Comparison of ENCODE assay signal across 19 cellular contexts in the genomic region with DNA sequence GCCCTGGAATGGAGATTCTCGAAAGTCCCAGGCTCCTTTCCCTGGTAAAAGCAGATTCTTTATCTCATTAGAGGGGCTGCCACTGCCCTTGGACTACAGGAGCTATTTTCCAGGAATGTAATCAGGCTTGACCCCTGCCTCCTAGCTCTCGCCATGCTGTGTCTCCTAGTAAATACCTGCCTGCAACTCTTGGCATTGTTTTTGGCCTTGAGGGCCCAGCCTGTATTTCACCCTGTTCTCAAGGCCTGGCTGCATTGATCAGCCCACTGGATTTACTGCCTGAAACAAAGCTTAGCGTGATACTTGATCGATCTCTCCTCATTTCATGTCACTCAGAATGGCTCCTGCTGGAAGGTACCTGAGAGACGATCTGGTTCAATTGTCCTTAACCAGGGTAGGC.
DNase-seq lines count a peak whose midpoint lies in the region; ATAC-seq, FAIRE-seq and TF ChIP-seq lines count a peak whose summit lies in the region.
"Had no signal": no experiment of that assay in that cellular context is flagged by ENCODE, and none has a peak within 500 bp of the region (broad histone marks: within the 10 kb centered on the region; RNA-seq: fewer than 3 reads in every experiment).

No MANE protein-coding gene starts in this region.

- H3K56ac ChIP-seq in H1 (replicated peaks; ENCODE audit: insufficient read length, low read depth, low read length): no peak overlapping the region

- H3K27ac ChIP-seq in right atrium auricular region: peak overlapping the region; percentile 58 to 77
- H3K27ac ChIP-seq in H1 (ENCODE audit: low read depth, low read length): no peak overlapping the region
- peak overlapping the region in 3 of 4 donors; percentile 1 to 74 (median 71) for H3K27ac ChIP-seq in sigmoid colon
- no peak overlapping the region for H3K27ac ChIP-seq in effector memory CD4-positive, alpha-beta T cell (ENCODE audit: insufficient read depth, low read length, poor library complexity, severe bottlenecking)

- intact Hi-C loops in left ventricle myocardium superior (cut with micrococcal nuclease) (no loop called here), sigmoid colon (cut with DNase I) (no loop called here)

- no peak for TF ChIP-seq RAD21 in H1 (IDR thresholded peaks at IDR 0.05 in 1 of 2, conservative IDR thresholded peaks at IDR 0.05 in 1 of 2; ENCODE audit: low read depth in 2 of 2, low read length in 2 of 2)

- FAIRE-seq in H1 (lab: Jason Lieb, UNC): no peak
- FAIRE-seq: D721Med, G401.6, GM12891, H54, HepG2, HTR-8/SVneo had no signal

- no peak overlapping the region for H3K14ac ChIP-seq in H1 (ENCODE audit: insufficient read length)

- H2BK120ac ChIP-seq in H1 (replicated peaks; ENCODE audit: low read depth, low read length): no peak overlapping the region

- no peak for TF ChIP-seq CTCF in right atrium auricular region (IDR thresholded peaks at IDR 0.05)
- no peak for TF ChIP-seq CTCF in H1 (IDR thresholded peaks at IDR 0.05; ENCODE audit: control extremely low read depth in 1 of 3, insufficient read depth in 1 of 3, low read depth in 1 of 3, low read length in 3 of 3)
- TF ChIP-seq CTCF in sigmoid colon (IDR thresholded peaks at IDR 0.05): no peak

- no peak overlapping the region for H2AFZ ChIP-seq in H1 (ENCODE audit: low read length)

- no peak overlapping the region for H4K5ac ChIP-seq in H1 (ENCODE audit: insufficient read length, low read depth, low read length)

- no peak overlapping the region for H2BK5ac ChIP-seq in H1 (ENCODE audit: low read depth, low read length)

- TF ChIP-seq EP300 in H1 (IDR thresholded peaks at IDR 0.05; ENCODE audit: borderline replicate concordance in 1 of 2, low read depth in 2 of 2, low read length in 2 of 2) (no peak), sigmoid colon (IDR thresholded peaks at IDR 0.05) (no peak)

- H4K20me1 ChIP-seq in H1 (replicated peaks in 1 of 2; ENCODE audit: control insufficient read depth in 1 of 2, insufficient read depth in 2 of 2, low read length in 2 of 2): no peaks in the 10 kb centered on the region

- H3K9ac ChIP-seq in H1 (replicated peaks in 1 of 4; ENCODE audit: extremely low read depth in 1 of 4, low read depth in 3 of 4, low read length in 3 of 4): no peak overlapping the region

- no peak overlapping the region for H2BK20ac ChIP-seq in H1 (ENCODE audit: low read length)

- no peak for TF ChIP-seq POLR2A in H1 (IDR thresholded peaks at IDR 0.05; ENCODE audit: control extremely low read depth in 1 of 2, low read depth in 2 of 2, low read length in 2 of 2)
- TF ChIP-seq POLR2A in sigmoid colon (IDR thresholded peaks at IDR 0.05): no peak

- CTCF ChIA-PET in H1 (lab: Charles Lee; ENCODE audit: partially characterized antibody): interaction anchor here (0.7 to 2.8 kb wide), 9 partner anchors 8 to 268 kb away, joined by 3 to 15 read pairs (median 4); no protein-coding TSS in a partner anchor

- H3K36me3 ChIP-seq in right atrium auricular region (no peaks in the 10 kb centered on the region), H1 (ENCODE audit: control insufficient read depth in 2 of 4, insufficient read depth in 4 of 4, low read length in 3 of 4) (no peaks in the 10 kb centered on the region), sigmoid colon (no peaks in the 10 kb centered on the region)
- H3K36me3 ChIP-seq in effector memory CD4-positive, alpha-beta T cell (ENCODE audit: control insufficient read depth, insufficient read depth, low read length): no peaks in the 10 kb centered on the region

- no peak overlapping the region for H4K91ac ChIP-seq in H1 (replicated peaks; ENCODE audit: insufficient read length, low read length)

- H3K9me3 ChIP-seq in right atrium auricular region (no peaks in the 10 kb centered on the region), H1 (ENCODE audit: insufficient read depth in 2 of 2, low read depth in 1 of 2, low read length in 1 of 2) (no peaks in the 10 kb centered on the region), sigmoid colon (no peaks in the 10 kb centered on the region)
- no peaks in the 10 kb centered on the region for H3K9me3 ChIP-seq in effector memory CD4-positive, alpha-beta T cell (ENCODE audit: control insufficient read depth, low read length)

- ATAC-seq in left ventricle myocardium superior (no peak), HG02571 (IDR thresholded peaks at IDR 0.05; ENCODE audit: unreplicated experiment) (no peak), HG02840 (IDR thresholded peaks at IDR 0.05; ENCODE audit: low FRiP score, unreplicated experiment) (no peak)
- ATAC-seq: CD8-positive, alpha-beta T cell; HCT116; HepG2 had no signal

- H3K18ac ChIP-seq in H1 (ENCODE audit: extremely low read depth, low read length): no peak overlapping the region

- H3K4me1 ChIP-seq in right atrium auricular region: peaks cover 0 to 51% of the 10 kb centered on the region in 2 donors
- H3K4me1 ChIP-seq in H1 (replicated peaks in 1 of 4; ENCODE audit: control insufficient read depth in 3 of 4, insufficient read depth in 4 of 4, low read length in 3 of 4): 0 out of 7 replicates have a peak, but pooled peaks cover 0 to 2% (median 0%) of the 10 kb centered on the region in 4 experiments
- H3K4me1 ChIP-seq in sigmoid colon: peaks cover 0 to 70% (median 42%) of the 10 kb centered on the region in 4 donors
- no peaks in the 10 kb centered on the region for H3K4me1 ChIP-seq in effector memory CD4-positive, alpha-beta T cell (ENCODE audit: control insufficient read depth, insufficient read depth, low read length, poor library complexity, severe bottlenecking)

- H3K79me1 ChIP-seq in H1 (ENCODE audit: low read depth, low read length): no peaks in the 10 kb centered on the region; the same call in 1 of the 2 replicates

- no peak overlapping the region for H2AK5ac ChIP-seq in H1 (ENCODE audit: low read depth, low read length)

- no peaks in the 10 kb centered on the region for H3K23me2 ChIP-seq in H1 (ENCODE audit: low read depth, low read length)

- DNase-seq in right atrium auricular region (ENCODE audit: low spot score) (no peak), left ventricle myocardium superior (no peak), H1 (ENCODE audit: low read depth in 1 of 2, low spot score in 2 of 2) (no peak), sigmoid colon (no peak)
- DNase-seq in effector memory CD4-positive, alpha-beta T cell: no peak
- DNase-seq: ACHN; CD8-positive, alpha-beta T cell; COR-L47; DMS79 treated with DMSO at 0.1 percent for 48 hours; EL had no signal

- H3K27me3 ChIP-seq in right atrium auricular region (no peaks in the 10 kb centered on the region), H1 (replicated peaks in 1 of 4; ENCODE audit: control insufficient read depth in 3 of 4, extremely low read depth in 1 of 4, insufficient read depth in 3 of 4, low read length in 3 of 4) (no peaks in the 10 kb centered on the region), sigmoid colon (no peaks in the 10 kb centered on the region)
- H3K27me3 ChIP-seq in effector memory CD4-positive, alpha-beta T cell (replicated peaks; ENCODE audit: control insufficient read depth, insufficient read depth, low read length, poor library complexity, severe bottlenecking): peaks cover 2% of the 10 kb centered on the region

- no peak overlapping the region for H2BK12ac ChIP-seq in H1 (ENCODE audit: low read depth, low read length)

- H2BK15ac ChIP-seq in H1 (ENCODE audit: low read length): no peak overlapping the region

- no peak overlapping the region for H3K23ac ChIP-seq in H1 (ENCODE audit: insufficient read length)

- 91% methylated on average over 5 of the region's 5 CpGs; no CpG with 5 or more reads in 1 of the 2 experiments for WGBS in H1 (ENCODE audit: extremely low coverage in 1 of 2, insufficient coverage in 1 of 2, insufficient read length in 1 of 2, insufficient replicate concordance in 2 of 2, low coverage in 1 of 2, low lambda C conversion rate in 2 of 2, missing lambda C conversion rate in 1 of 2), 2 experiments
- WGBS in sigmoid colon, 2 donors: 92 to 96% methylated on average over 5 of the region's 5 CpGs

- H3K4me2 ChIP-seq in H1 (ENCODE audit: insufficient read depth in 1 of 2, low read depth in 2 of 2, low read length in 2 of 2): no peak overlapping the region

- H3K4me3 ChIP-seq in right atrium auricular region (no peak overlapping the region), H1 (ENCODE audit: extremely low read depth in 1 of 4, insufficient read depth in 2 of 4, low read depth in 3 of 4, low read length in 4 of 4) (no peak overlapping the region), sigmoid colon (no peak overlapping the region)
- H3K4me3 ChIP-seq in effector memory CD4-positive, alpha-beta T cell (ENCODE audit: insufficient read depth, low read depth, low read length, poor library complexity, severe bottlenecking): no peak overlapping the region

- peak overlapping the region; percentile 31; the same call in 1 of the 2 replicates for H4K8ac ChIP-seq in H1 (ENCODE audit: extremely low read depth, insufficient read depth, low read length)

- POLR2A ChIA-PET in H1 (lab: Charles Lee; ENCODE audit: partially characterized antibody): interaction anchor here (0.8 kb wide), 1 partner anchor 20 kb away, joined by 3 read pairs; no protein-coding TSS in a partner anchor

- no peaks in the 10 kb centered on the region for H3K79me2 ChIP-seq in H1 (ENCODE audit: control insufficient read depth in 1 of 2, insufficient read depth in 2 of 2, low read length in 2 of 2)

- H3K4ac ChIP-seq in H1 (replicated peaks; ENCODE audit: insufficient read length, low read depth, low read length): no peak overlapping the region

TF ChIP-seq in H1, 55 proteins besides CTCF, POLR2A, EP300 and RAD21:
- TF ChIP-seq JUND (IDR thresholded peaks at IDR 0.05; ENCODE audit: low read length): no peak
- TF ChIP-seq BACH1 (IDR thresholded peaks at IDR 0.05; ENCODE audit: low read length): no peak
- TF ChIP-seq CREB1 (IDR thresholded peaks at IDR 0.05): no peak
- TF ChIP-seq CHD1 (IDR thresholded peaks at IDR 0.05; ENCODE audit: low read depth, low read length): no peak
- no peak for TF ChIP-seq RBBP5 (IDR thresholded peaks at IDR 0.05; ENCODE audit: borderline replicate concordance, low read depth, low read length)
- no peak for TF ChIP-seq ATF3 (IDR thresholded peaks at IDR 0.05; ENCODE audit: insufficient read depth, low read depth, low read length)
- TF ChIP-seq ASH2L (IDR thresholded peaks at IDR 0.05; ENCODE audit: low read length): no peak
- TF ChIP-seq SP1 (IDR thresholded peaks at IDR 0.05; ENCODE audit: low read depth, low read length): no peak

Comparison
In these comparisons a context has a peak if more than half of its experiments do, and no peak if none do; other contexts are left out.
1. H3K27ac ChIP-seq: peak in right atrium auricular region (2 of 2) and sigmoid colon (3 of 4); none in H1 (single experiment) and effector memory CD4-positive, alpha-beta T cell (single experiment).